14 cellular contexts compared by ENCODE assay signal in the genomic region with DNA sequence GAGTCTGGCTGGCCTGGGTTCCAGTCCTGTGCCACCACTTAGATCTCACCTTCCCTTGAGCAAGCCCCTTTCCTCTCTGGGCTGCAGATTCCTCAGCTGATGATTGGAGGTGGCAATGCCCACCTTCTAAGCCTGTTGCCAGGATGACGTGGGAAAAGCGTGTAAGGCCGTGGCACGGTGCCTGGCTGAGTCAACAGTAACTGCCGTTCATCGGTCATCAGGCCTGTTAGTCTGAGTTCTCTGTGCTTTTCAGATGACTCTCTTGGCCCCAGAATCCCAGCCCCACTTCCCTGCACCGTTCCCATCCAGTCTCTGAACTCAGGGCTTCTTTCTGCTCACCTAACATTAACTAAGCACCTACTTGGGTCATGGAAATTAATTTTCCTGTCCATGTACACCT. TPM values are rescaled to one million over a fixed set of nuclear protein-coding genes. Genes with fewer than 3 reads are reported as not detected.
DNase-seq lines count a peak whose midpoint lies in the region; ATAC-seq, FAIRE-seq and TF ChIP-seq lines count a peak whose summit lies in the region.
"Not testable (repeated sequence)": the region's sequence is repeated elsewhere in the genome, so short reads cannot be mapped to it uniquely, and the experiment has no call there.
"Had no signal": no experiment of that assay in that cellular context is flagged by ENCODE, and none has a peak within 500 bp of the region (broad histone marks: within the 10 kb centered on the region; RNA-seq: fewer than 3 reads in every experiment).

No MANE protein-coding gene starts in this region.

- H3K27ac ChIP-seq in RWPE2 (ENCODE audit: poor library complexity, severe bottlenecking) (peak overlapping the region; percentile 85), keratinocyte (ENCODE audit: control insufficient read depth, insufficient read depth, low read length) (peak overlapping the region; percentile 87)

- H3K4me1 ChIP-seq in RWPE2 (ENCODE audit: insufficient read depth, poor library complexity, severe bottlenecking) (peaks cover 19% of the 10 kb centered on the region), keratinocyte (ENCODE audit: control insufficient read depth, extremely low read depth, insufficient read depth, low read length) (peaks cover 22% of the 10 kb centered on the region)

- H3K9me1 ChIP-seq in keratinocyte (ENCODE audit: control insufficient read depth, extremely low read depth, insufficient read depth, low read length), result not testable (repeated sequence)

- TF ChIP-seq CTCF in LNCaP clone FGC (IDR thresholded peaks at IDR 0.05; ENCODE audit: control insufficient read depth, extremely low read depth, insufficient read depth); RWPE2 (IDR thresholded peaks at IDR 0.05; ENCODE audit: poor library complexity, severe bottlenecking); astrocyte of the spinal cord (IDR thresholded peaks at IDR 0.05; ENCODE audit: low read depth, low read length); epithelial cell of proximal tubule (conservative IDR thresholded peaks at IDR 0.05; ENCODE audit: low read depth, low read length); keratinocyte (optimal IDR thresholded peaks at IDR 0.05 in 1 of 3, IDR thresholded peaks at IDR 0.05 in 1 of 3, conservative IDR thresholded peaks at IDR 0.05 in 1 of 3; ENCODE audit: extremely low read depth in 1 of 3, insufficient read depth in 2 of 3, low read length in 3 of 3); retinal pigment epithelial cell (conservative IDR thresholded peaks at IDR 0.05; ENCODE audit: low read depth, low read length): not testable (repeated sequence)

- peak; percentile 72 for DNase-seq in AG20443 (ENCODE audit: low spot score)
- not testable (repeated sequence) for DNase-seq in GM12892 (ENCODE audit: insufficient read length); RWPE2 (ENCODE audit: low spot score)
- peak; percentile 49 for DNase-seq in LNCaP clone FGC (ENCODE audit: low read depth)
- DNase-seq in astrocyte of the spinal cord (ENCODE audit: low read depth, low spot score), result peak; percentile 55
- peak; percentile 30 for DNase-seq in epithelial cell of proximal tubule (ENCODE audit: low read depth)
- peak; percentile 46 for DNase-seq in keratinocyte (ENCODE audit: low read depth, low spot score)
- peak; percentile 46 for DNase-seq in retinal pigment epithelial cell (ENCODE audit: low read depth)

- dilution Hi-C loops in keratinocyte (cut with MboI; ENCODE audit: extremely low pct_ligation_motif_present, low sequenced_read_pairs), result not testable (repeated sequence)

- H3K4me3 ChIP-seq in LNCaP clone FGC (ENCODE audit: low read depth, low read length); RWPE2 (ENCODE audit: severe bottlenecking); astrocyte of the spinal cord (ENCODE audit: low read depth, low read length); epithelial cell of proximal tubule (ENCODE audit: low read depth, low read length); retinal pigment epithelial cell (ENCODE audit: low read length): not testable (repeated sequence)
- peak overlapping the region in 1 of 3 experiments; percentile 38 for H3K4me3 ChIP-seq in keratinocyte (ENCODE audit: control insufficient read depth in 2 of 3, extremely low read depth in 1 of 3, insufficient read depth in 2 of 3, low read depth in 1 of 3, low read length in 3 of 3)

- not testable (repeated sequence) for H2AFZ ChIP-seq in keratinocyte (ENCODE audit: control insufficient read depth, low read length)

- H3K4me2 ChIP-seq in keratinocyte (ENCODE audit: control insufficient read depth, extremely low read depth, insufficient read depth, low read depth, low read length), result peak overlapping the region; percentile 82

- not testable (repeated sequence) for TF ChIP-seq POLR2A in GM12892 (IDR thresholded peaks at IDR 0.05; ENCODE audit: low read depth, low read length)

- not testable (repeated sequence) for H3K27me3 ChIP-seq in RWPE2 (ENCODE audit: insufficient read depth, poor library complexity, severe bottlenecking); keratinocyte (ENCODE audit: control insufficient read depth, extremely low read depth, insufficient read depth, low read length)

- H4K20me1 ChIP-seq in keratinocyte (ENCODE audit: control insufficient read depth, extremely low read depth, insufficient read depth, low read length), result not testable (repeated sequence)

- not testable (repeated sequence) for H3K36me3 ChIP-seq in RWPE2 (ENCODE audit: low read depth); keratinocyte (ENCODE audit: control insufficient read depth in 2 of 2, extremely low read depth in 1 of 2, insufficient read depth in 2 of 2, low read length in 2 of 2)

- FAIRE-seq in GM12892 (lab: Jason Lieb, UNC) (peak; percentile 72), keratinocyte (lab: Jason Lieb, UNC) (peak; percentile 100)

- ATAC-seq in RWPE2 (ENCODE audit: low read depth), result peak; percentile 56

- in situ Hi-C loops in astrocyte of the spinal cord (cut with HindIII; ENCODE audit: low sequenced_read_pairs), result not testable (repeated sequence)

- H3K9ac ChIP-seq in keratinocyte (ENCODE audit: control insufficient read depth, extremely low read depth, insufficient read depth, low read length), result peak overlapping the region; percentile 70

- H3K79me2 ChIP-seq in keratinocyte (ENCODE audit: control insufficient read depth, insufficient read depth, low read length), result not testable (repeated sequence)

- H3K9me3 ChIP-seq in RWPE2 (ENCODE audit: severe bottlenecking); keratinocyte (ENCODE audit: control insufficient read depth, low read depth, low read length): not testable (repeated sequence)

RNA-seq across cellular contexts. Expression of a gene that starts 27.3 kb away (rescaled TPM):
- 3.1 TPM for polyA plus RNA-seq in GM12892 (2012; ENCODE audit: missing spikeins)
- 15.2 and 17.7 TPM in 2 replicates for total RNA-seq in epithelial cell of proximal tubule
- polyA plus RNA-seq in keratinocyte, result 5.4 to 11.0 TPM (median 8.2 TPM) in 3 replicates
- 7.1 TPM for polyA plus RNA-seq in keratinocyte (2011; ENCODE audit: low read depth)
- 0.84 and 2.6 TPM in 2 replicates for polyA plus RNA-seq in keratinocyte (2011; cell fraction: cytosol; rRNA removed)
- polyA plus RNA-seq in keratinocyte (2011; cell fraction: nucleus; rRNA removed), result 32.9 and 42.0 TPM in 2 replicates
- polyA plus RNA-seq in keratinocyte (2012; ENCODE audit: low replicate concordance), result 3.3 and 7.4 TPM in 2 replicates
- polyA minus RNA-seq in keratinocyte, result 3.1 to 10.6 TPM (median 7.5 TPM) in 3 replicates
- 7.3 TPM for polyA minus RNA-seq in keratinocyte (2011; cell fraction: cytosol; rRNA and poly(A)+ RNA removed)
- polyA minus RNA-seq in keratinocyte (2011; cell fraction: nucleus; rRNA and poly(A)+ RNA removed), result 13.4 and 13.8 TPM in 2 replicates

RNA-seq across cellular contexts. Expression of a gene that starts 31.4 kb away (rescaled TPM):
- not detected for polyA plus RNA-seq in GM12892 (2012; ENCODE audit: missing spikeins)
- 42.2 and 53.2 TPM in 2 replicates for total RNA-seq in epithelial cell of proximal tubule
- 34.6 to 75.1 TPM (median 69.6 TPM) in 3 replicates for polyA plus RNA-seq in keratinocyte
- 1.4 TPM for polyA plus RNA-seq in keratinocyte (2011; ENCODE audit: low read depth)
- 48.6 and 72.5 TPM in 2 replicates for polyA plus RNA-seq in keratinocyte (2011; cell fraction: cytosol; rRNA removed)
- polyA plus RNA-seq in keratinocyte (2011; cell fraction: nucleus; rRNA removed), result 128 and 172 TPM in 2 replicates
- polyA plus RNA-seq in keratinocyte (2012; ENCODE audit: low replicate concordance), result 19.2 and 71.2 TPM in 2 replicates
- 31.3 to 137 TPM (median 60.1 TPM) in 3 replicates for polyA minus RNA-seq in keratinocyte
- polyA minus RNA-seq in keratinocyte (2011; cell fraction: cytosol; rRNA and poly(A)+ RNA removed), result 84.8 TPM
- 39.6 and 43.4 TPM in 2 replicates for polyA minus RNA-seq in keratinocyte (2011; cell fraction: nucleus; rRNA and poly(A)+ RNA removed)
- total RNA-seq: activated CD8-positive, alpha-beta memory T cell treated with anti-CD3 and anti-CD28 coated beads for 36 hours; activated naive CD4-positive, alpha-beta T cell treated with anti-CD3 and anti-CD28 coated beads for 36 hours; CD8-positive, alpha-beta memory T cell; natural killer cell treated with Interleukin-12 subunit alpha and Interleukin-12 subunit beta and Interleukin-15 and Interleukin-18, amount 100 ng/mL, for 72 hours had no signal

RNA-seq across cellular contexts. Expression of a gene that starts 53.2 kb away (rescaled TPM):
- polyA plus RNA-seq in GM12892 (2012; ENCODE audit: missing spikeins), result 139 TPM
- total RNA-seq in epithelial cell of proximal tubule, result under 0.01 TPM in 2 replicates
- polyA plus RNA-seq in keratinocyte, result 66.0 to 67.0 TPM in 2 of 3 replicates, not detected in the other
- not detected for polyA plus RNA-seq in keratinocyte (2011; ENCODE audit: low read depth)
- not detected in 2 replicates for polyA plus RNA-seq in keratinocyte (2011; cell fraction: cytosol; rRNA removed)
- under 0.01 TPM in 2 replicates for polyA plus RNA-seq in keratinocyte (2011; cell fraction: nucleus; rRNA removed)
- polyA plus RNA-seq in keratinocyte (2012; ENCODE audit: low replicate concordance), result not detected in 2 replicates
- polyA minus RNA-seq in keratinocyte, result 13,175 to 24,724 TPM (median 16,252 TPM) in 3 replicates
- polyA minus RNA-seq in keratinocyte (2011; cell fraction: cytosol; rRNA and poly(A)+ RNA removed), result 39,283 TPM
- 15,420 and 21,721 TPM in 2 replicates for polyA minus RNA-seq in keratinocyte (2011; cell fraction: nucleus; rRNA and poly(A)+ RNA removed)
- polyA plus RNA-seq: AG04450; CD8-positive, alpha-beta memory T cell; thymus had no signal
